8 cellular contexts compared by ENCODE assay signal in the genomic region with DNA sequence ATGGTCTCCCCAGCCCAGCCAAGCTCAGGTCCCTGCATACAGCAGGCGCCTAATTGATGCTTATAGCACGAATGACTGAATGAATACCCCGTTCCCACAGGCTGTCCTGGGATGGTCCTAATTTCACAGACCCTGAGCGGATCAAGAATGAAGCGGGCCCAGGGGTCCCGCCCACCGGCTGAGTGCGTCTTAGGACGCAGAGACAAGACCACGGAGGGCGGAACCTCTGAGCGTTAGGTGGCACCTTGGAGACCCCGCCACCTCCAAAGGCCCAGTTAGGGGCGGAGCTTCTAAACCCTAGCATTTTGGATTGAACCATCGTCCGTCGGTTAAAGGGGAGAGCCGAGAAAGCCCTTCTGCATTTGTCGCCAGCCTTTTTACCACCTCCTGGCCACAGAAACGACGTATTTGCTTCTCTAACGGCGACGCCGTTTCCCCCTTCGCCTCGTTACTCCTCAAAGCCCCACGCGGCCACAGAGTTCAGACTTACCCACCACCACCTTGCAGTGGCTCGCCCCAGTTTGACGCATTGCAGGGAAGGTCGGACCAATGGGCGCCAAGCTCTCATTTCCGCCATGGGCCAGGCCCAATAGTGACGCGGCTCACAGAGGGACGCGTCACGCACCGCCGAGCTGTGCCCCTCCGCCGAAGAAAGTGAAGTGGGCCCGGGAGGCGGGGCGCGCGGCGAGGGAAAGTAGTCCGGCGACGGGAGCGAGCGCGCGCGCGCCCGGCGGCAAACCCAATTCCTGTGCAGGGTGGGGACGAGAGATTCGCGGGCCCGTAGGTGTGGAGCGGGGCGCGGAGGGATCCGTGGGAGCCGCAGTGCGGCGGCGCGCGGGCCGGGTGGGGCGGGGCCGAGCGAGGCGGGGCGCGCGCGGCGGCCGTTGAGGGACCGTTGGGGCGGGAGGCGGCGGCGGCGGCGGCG. TPM values are rescaled to one million over a fixed set of nuclear protein-coding genes. Genes with fewer than 3 reads are reported as not detected.
A peak's percentile ranks its signal among the peaks of the same experiment; 100 is the strongest.
DNase-seq lines count a peak whose midpoint lies in the region; ATAC-seq and TF ChIP-seq lines count a peak whose summit lies in the region.

No MANE protein-coding gene starts in this region.

- no peaks in the 10 kb centered on the region for H3K9me3 ChIP-seq in BE2C

- H3K4me3 ChIP-seq in BE2C (ENCODE audit: low read depth, low read length) (peak overlapping the region; percentile 100), coronary artery (peak overlapping the region; percentile 99)

- TF ChIP-seq CTCF in BE2C (IDR thresholded peaks at IDR 0.05; ENCODE audit: low read depth, low read length) (no peak), coronary artery (IDR thresholded peaks at IDR 0.05) (no peak)

- H3K27ac ChIP-seq in coronary artery = peak overlapping the region; percentile 98 to 99

- no peaks in the 10 kb centered on the region for H3K27me3 ChIP-seq in BE2C

- ATAC-seq in HG03439 (IDR thresholded peaks at IDR 0.05; ENCODE audit: unreplicated experiment) (peak; percentile 88), left colon (peak; percentile 78)

- intact Hi-C loops in left colon (cut with DNase I, micrococcal nuclease) = no loop called here

- no peaks in the 10 kb centered on the region; the same call in 1 of the 2 replicates for H3K4me1 ChIP-seq in BE2C

- peaks cover 8% of the 10 kb centered on the region for H3K36me3 ChIP-seq in BE2C

- DNase-seq in BE2C = peak; percentile 94
- DNase-seq in GM19238 (ENCODE audit: insufficient read length, low spot score) = peak; percentile 88
- DNase-seq in NCI-H510A (lab: John Stamatoyannopoulos, UW) = peak; percentile 99
- DNase-seq in activated CD4-positive, alpha-beta T cell treated with anti-CD3 and anti-CD28 coated beads for 48 hours = peak; percentile 98
- peak; percentile 97 for DNase-seq in coronary artery (ENCODE audit: low spot score)
- DNase-seq in left colon = peak; percentile 96 to 99
- DNase-seq in stimulated activated CD4-positive, alpha-beta T cell treated with anti-CD3 and anti-CD28 coated beads, Interleukin-1b, Interleukin-23, amount 100 ng/mL, for 4 hours (ENCODE audit: low read depth in 2 of 2) = peak; percentile 97

RNA-seq across cellular contexts. Expression of a gene that starts 0.5 kb away (rescaled TPM):
- polyA plus RNA-seq in BE2C (2012; ENCODE audit: insufficient read depth, insufficient read length, low read depth) = 263 TPM
- total RNA-seq in left colon = 100 to 1,000 TPM; 250 to 278 TPM

RNA-seq across cellular contexts. Expression of a gene that starts 24.2 kb away (rescaled TPM):
- polyA plus RNA-seq in BE2C (2012; ENCODE audit: insufficient read depth, insufficient read length, low read depth) = 16.1 TPM
- 1 to 10 TPM in 1 of 2 donors, under 1 TPM in 1; 0.58 to 1.6 TPM for total RNA-seq in left colon

RNA-seq across cellular contexts. Expression of a gene that starts 35.3 kb away (rescaled TPM):
- 2.4 TPM for polyA plus RNA-seq in BE2C (2012; ENCODE audit: insufficient read depth, insufficient read length, low read depth)
- not detected for total RNA-seq in left colon

Comparison
In these comparisons a context has a peak if more than half of its experiments do, and no peak if none do; other contexts are left out.
1. Peak in every context shown above with its lines: DNase-seq, ATAC-seq, H3K4me3 ChIP-seq and H3K27ac ChIP-seq.